20 cellular contexts compared by ENCODE assay signal in genomic region chr7:17617380-17617779, GRCh38.
DNase-seq lines count a peak whose midpoint lies in the region; ATAC-seq and TF ChIP-seq lines count a peak whose summit lies in the region.
"Had no signal": no experiment of that assay in that cellular context is flagged by ENCODE, and none has a peak within 500 bp of the region (broad histone marks: within the 10 kb centered on the region; RNA-seq: fewer than 3 reads in every experiment).

No MANE protein-coding gene starts in this region.

- intact Hi-C loops in lower lobe of right lung (cut with DNase I) (no loop called here), upper lobe of right lung (cut with DNase I) (no loop called here)

- ATAC-seq in lower lobe of right lung (peak; percentile 75 to 87), upper lobe of right lung (peak; percentile 46), T-helper 17 cell (no peak)
- ATAC-seq: GM12878, HCT116 had no signal

- DNase-seq in HT-29 (ENCODE audit: low spot score) (peak; percentile 13), astrocyte of the spinal cord (ENCODE audit: low read depth, low spot score) (peak; percentile 8), lower lobe of right lung (no peak), upper lobe of right lung (no peak), T-helper 17 cell (no peak), DMS153 treated with DMSO at 0.1 percent for 48 hours (lab: John Stamatoyannopoulos, UW; ENCODE audit: unreplicated experiment) (no peak), NCI-H1048 (lab: John Stamatoyannopoulos, UW) (no peak)
- no peak for DNase-seq in activated naive CD4-positive, alpha-beta T cell treated with Interleukin-2 at 50 U/mL for 16 hours
- DNase-seq: ACHN, DMS 273 treated with DMSO at 0.1 percent for 48 hours, KBM-7, NCI-H1436, NCI-H1930, NCI-H226, NCI-H524 treated with DMSO at 0.1 percent for 48 hours, Peyer's patch, SW 1271 had no signal

- H3K4me3 Mint-ChIP-seq in T-helper 17 cell: no peak overlapping the region
- H3K4me3 Mint-ChIP-seq: CD14-positive monocyte had no signal

- no peak overlapping the region for H3K27ac ChIP-seq in lower lobe of right lung
- no peak overlapping the region for H3K27ac ChIP-seq in upper lobe of right lung
- H3K27ac ChIP-seq: Peyer's patch had no signal

- H3K27me3 ChIP-seq in lower lobe of right lung (ENCODE audit: low read depth) (no peaks in the 10 kb centered on the region), upper lobe of right lung (no peaks in the 10 kb centered on the region)
- H3K27me3 ChIP-seq: Peyer's patch had no signal

- no peaks in the 10 kb centered on the region for H3K36me3 Mint-ChIP-seq in T-helper 17 cell (ENCODE audit: low read depth)
- H3K36me3 Mint-ChIP-seq: CD14-positive monocyte had no signal

- peaks cover 6% of the 10 kb centered on the region for H3K27me3 Mint-ChIP-seq in T-helper 17 cell

- TF ChIP-seq CTCF in astrocyte of the spinal cord (IDR thresholded peaks at IDR 0.05; ENCODE audit: low read depth, low read length) (no peak), lower lobe of right lung (IDR thresholded peaks at IDR 0.05) (no peak), upper lobe of right lung (IDR thresholded peaks at IDR 0.05) (no peak)

- no peaks in the 10 kb centered on the region for H3K4me1 ChIP-seq in lower lobe of right lung
- no peaks in the 10 kb centered on the region for H3K4me1 ChIP-seq in upper lobe of right lung
- H3K4me1 ChIP-seq: Peyer's patch had no signal

- no peak overlapping the region for H3K4me3 ChIP-seq in astrocyte of the spinal cord (ENCODE audit: low read depth, low read length)
- H3K4me3 ChIP-seq in lower lobe of right lung: no peak overlapping the region
- H3K4me3 ChIP-seq in upper lobe of right lung: no peak overlapping the region
- H3K4me3 ChIP-seq: GM12878, Peyer's patch had no signal

- H3K36me3 ChIP-seq in lower lobe of right lung (no peaks in the 10 kb centered on the region), upper lobe of right lung (no peaks in the 10 kb centered on the region)
- H3K36me3 ChIP-seq: Peyer's patch had no signal

- H3K27ac Mint-ChIP-seq in T-helper 17 cell: no peak overlapping the region

- H3K9me3 ChIP-seq in lower lobe of right lung: no peaks in the 10 kb centered on the region
- H3K9me3 ChIP-seq in upper lobe of right lung: no peaks in the 10 kb centered on the region
- H3K9me3 ChIP-seq in T-helper 17 cell (ENCODE audit: control insufficient read depth, low read length, poor library complexity, severe bottlenecking): no peaks in the 10 kb centered on the region
- H3K9me3 ChIP-seq: Peyer's patch had no signal

- in situ Hi-C loops in astrocyte of the spinal cord (cut with HindIII; ENCODE audit: low sequenced_read_pairs): no loop called here

- H3K4me1 Mint-ChIP-seq in T-helper 17 cell: no peaks in the 10 kb centered on the region
- H3K4me1 Mint-ChIP-seq: CD14-positive monocyte had no signal

Comparison
In these comparisons a context has a peak if more than half of its experiments do, and no peak if none do; other contexts are left out.
1. DNase-seq: peak in HT-29 (single experiment) and astrocyte of the spinal cord (single experiment); none in lower lobe of right lung (single experiment), upper lobe of right lung (single experiment), T-helper 17 cell (0 of 3), DMS153 treated with DMSO at 0.1 percent for 48 hours (single experiment), NCI-H1048 (single experiment) and activated naive CD4-positive, alpha-beta T cell treated with Interleukin-2 at 50 U/mL for 16 hours (single experiment).